In genomic region chr12:19129121-19129485, GRCh38 we compare ENCODE assay signal across 8 cellular contexts. TPM values are rescaled to one million over a fixed set of nuclear protein-coding genes. Genes with fewer than 3 reads are reported as not detected.
DNase-seq lines count a peak whose midpoint lies in the region; ATAC-seq and TF ChIP-seq lines count a peak whose summit lies in the region.

No MANE protein-coding gene starts in this region.

- no peak for DNase-seq in activated CD8-positive, alpha-beta memory T cell treated with anti-CD3 and anti-CD28 coated beads, Interleukin-2, amount 10 ng/mL, durations not matched to agents 7 days and 5 days
- no peak for DNase-seq in activated CD8-positive, alpha-beta memory T cell treated with anti-CD3 and anti-CD28 coated beads for 24 hours
- DNase-seq in adrenal gland (peak in 1 of 7 donors; percentile 57), kidney epithelial cell (ENCODE audit: low read depth) (no peak), testis (no peak)

- no peaks in the 10 kb centered on the region for H3K36me3 ChIP-seq in adrenal gland (replicated peaks in 1 of 2)
- H3K36me3 ChIP-seq in kidney epithelial cell (ENCODE audit: control insufficient read depth, insufficient read depth, low read length), result no peaks in the 10 kb centered on the region
- no peaks in the 10 kb centered on the region for H3K36me3 ChIP-seq in testis (ENCODE audit: low read depth, missing control alignments)

- H3K9me3 Mint-ChIP-seq in activated CD8-positive, alpha-beta memory T cell treated with anti-CD3 and anti-CD28 coated beads, Interleukin-2, amount 10 ng/mL, durations not matched to agents 7 days and 5 days (ENCODE audit: low read depth), result peaks cover 9% of the 10 kb centered on the region

- peaks cover 35% of the 10 kb centered on the region for H3K27me3 Mint-ChIP-seq in activated CD8-positive, alpha-beta memory T cell treated with anti-CD3 and anti-CD28 coated beads, Interleukin-2, amount 10 ng/mL, durations not matched to agents 7 days and 5 days

- H3K4me1 ChIP-seq in adrenal gland (replicated peaks in 1 of 2) (peaks cover 6 to 19% of the 10 kb centered on the region in 2 donors), testis (no peaks in the 10 kb centered on the region)

- TF ChIP-seq CTCF in adrenal gland (IDR thresholded peaks at IDR 0.05), result no peak
- TF ChIP-seq CTCF in kidney epithelial cell (IDR thresholded peaks at IDR 0.05; ENCODE audit: insufficient read depth, low read length, poor library complexity, severe bottlenecking), result no peak
- TF ChIP-seq CTCF in testis (IDR thresholded peaks at IDR 0.05), result no peak

- no peak for TF ChIP-seq POLR2A in adrenal gland (IDR thresholded peaks at IDR 0.05)
- TF ChIP-seq POLR2A in testis (IDR thresholded peaks at IDR 0.05), result no peak

- H3K27me3 ChIP-seq in adrenal gland (no peaks in the 10 kb centered on the region), kidney epithelial cell (ENCODE audit: control insufficient read depth, insufficient read depth, low read length) (no peaks in the 10 kb centered on the region), testis (no peaks in the 10 kb centered on the region)

- peaks cover 0 to 9% (median 3%) of the 10 kb centered on the region in 3 donors for H3K9me3 ChIP-seq in adrenal gland (replicated peaks in 1 of 3)
- no peaks in the 10 kb centered on the region for H3K9me3 ChIP-seq in testis

- H3K36me3 Mint-ChIP-seq in activated CD8-positive, alpha-beta memory T cell treated with anti-CD3 and anti-CD28 coated beads, Interleukin-2, amount 10 ng/mL, durations not matched to agents 7 days and 5 days, result peaks cover 6% of the 10 kb centered on the region

- H3K27ac Mint-ChIP-seq in activated CD8-positive, alpha-beta memory T cell treated with anti-CD3 and anti-CD28 coated beads, Interleukin-2, amount 10 ng/mL, durations not matched to agents 7 days and 5 days, result peak overlapping the region; percentile 69

- CTCF ChIA-PET in activated CD8-positive, alpha-beta memory T cell treated with anti-CD3 and anti-CD28 coated beads, Interleukin-2, amount 10 ng/mL, durations not matched to agents 7 days and 5 days (lab: Charles Lee), result no interaction called here

- ATAC-seq in activated CD8-positive, alpha-beta memory T cell treated with anti-CD3 and anti-CD28 coated beads, Interleukin-2, amount 10 ng/mL, durations not matched to agents 7 days and 5 days, result no peak
- ATAC-seq in GM21737 (IDR thresholded peaks at IDR 0.05; ENCODE audit: unreplicated experiment), result no peak
- ATAC-seq in esophagus mucosa, result no peak
- ATAC-seq in GM19023 (IDR thresholded peaks at IDR 0.05; ENCODE audit: unreplicated experiment), result no peak

- intact Hi-C loops in adrenal gland (cut with DNase I) (no loop called here), testis (cut with DNase I; ENCODE audit: low total_unique reads) (no loop called here)

- peak overlapping the region; percentile 47 to 91 (median 76) for H3K27ac ChIP-seq in adrenal gland
- H3K27ac ChIP-seq in testis, result peak overlapping the region; percentile 84 to 96

- H3K4me3 Mint-ChIP-seq in activated CD8-positive, alpha-beta memory T cell treated with anti-CD3 and anti-CD28 coated beads, Interleukin-2, amount 10 ng/mL, durations not matched to agents 7 days and 5 days, result peak overlapping the region; percentile 64

- H3K4me3 ChIP-seq in adrenal gland, result peak overlapping the region in 2 of 4 donors; percentile 18 to 96
- peak overlapping the region; percentile 0 for H3K4me3 ChIP-seq in kidney epithelial cell (ENCODE audit: low read depth, low read length)
- peak overlapping the region; percentile 47 to 87 for H3K4me3 ChIP-seq in testis

- WGBS in adrenal gland, 4 donors, result 1 to 2% (median 1%) methylated on average over 8 to 12 of the region's 12 CpGs
- WGBS in testis, 2 donors, result 0 to 1% methylated on average over 11 to 12 of the region's 12 CpGs

- H3K4me1 Mint-ChIP-seq in activated CD8-positive, alpha-beta memory T cell treated with anti-CD3 and anti-CD28 coated beads, Interleukin-2, amount 10 ng/mL, durations not matched to agents 7 days and 5 days, result peaks cover 26% of the 10 kb centered on the region

RNA-seq across cellular contexts. Expression of gene PLEKHA5, which starts 0.4 kb away (rescaled TPM):
- total RNA-seq in activated CD8-positive, alpha-beta memory T cell treated with anti-CD3 and anti-CD28 coated beads, Interleukin-2, amount 10 ng/mL, durations not matched to agents 7 days and 5 days, result 1 to 10 TPM; 6.7 to 8.9 TPM
- total RNA-seq in adrenal gland, result 100 to 1,000 TPM in 4 of 8 donors, 10 to 100 TPM in 4; 26.1 to 165 (median 99.3) TPM
- 10 to 100 TPM; 32.4 to 60.5 (median 47.5) TPM for polyA plus RNA-seq in adrenal gland
- 17.1 and 21.9 TPM in 2 replicates for total RNA-seq in kidney epithelial cell
- total RNA-seq in testis, result 10 to 100 TPM; 34.8 to 37.5 TPM
- 22.4 TPM for polyA plus RNA-seq in testis (ENCODE audit: insufficient read depth, low read depth, low replicate concordance)
- total RNA-seq in esophagus mucosa, result 32.7 TPM
